Comparison of ENCODE assay signal across 10 cellular contexts in genomic region chr13:98528663-98529064, GRCh38.
A peak's percentile ranks its signal among the peaks of the same experiment; 100 is the strongest.
DNase-seq lines count a peak whose midpoint lies in the region; ATAC-seq and TF ChIP-seq lines count a peak whose summit lies in the region.
"Had no signal": no experiment of that assay in that cellular context is flagged by ENCODE, and none has a peak within 500 bp of the region (broad histone marks: within the 10 kb centered on the region; RNA-seq: fewer than 3 reads in every experiment).

No MANE protein-coding gene starts in this region.

- TF ChIP-seq CTCF in astrocyte of the cerebellum (IDR thresholded peaks at IDR 0.05; ENCODE audit: low read depth, low read length, missing control alignments), result no peak

- ATAC-seq in GM18907 (IDR thresholded peaks at IDR 0.05; ENCODE audit: unreplicated experiment), result peak; percentile 27
- ATAC-seq in HG03460 (IDR thresholded peaks at IDR 0.05; ENCODE audit: unreplicated experiment), result no peak

- DNase-seq in AG20443 (ENCODE audit: low spot score) (peak; percentile 89), astrocyte of the cerebellum (ENCODE audit: low read depth) (peak; percentile 36), medulla oblongata (ENCODE audit: extremely low spot score) (peak; percentile 45), NCI-H2171 treated with DMSO at 0.1 percent for 48 hours (lab: John Stamatoyannopoulos, UW) (no peak), germinal center (ENCODE audit: low spot score) (no peak), SKM-1 treated with dmso at 0.1 percent for 144 hours (lab: John Stamatoyannopoulos, UW; ENCODE audit: unreplicated experiment) (no peak)
- DNase-seq: activated naive CD8-positive, alpha-beta T cell treated with anti-CD3 and anti-CD28 coated beads, Interleukin-2, amount 10 ng/mL, durations not matched to agents 7 days and 5 days; H7 had no signal

- H3K4me3 ChIP-seq in astrocyte of the cerebellum (ENCODE audit: low read depth, low read length), result no peak overlapping the region

- in situ Hi-C loops in astrocyte of the cerebellum (cut with HindIII; ENCODE audit: low sequenced_read_pairs), result no loop called here

Comparison
In these comparisons a context has a peak if more than half of its experiments do, and no peak if none do; other contexts are left out.
1. DNase-seq: peak in AG20443 (single experiment), astrocyte of the cerebellum (single experiment) and medulla oblongata (single experiment); none in NCI-H2171 treated with DMSO at 0.1 percent for 48 hours (single experiment), germinal center (single experiment) and SKM-1 treated with dmso at 0.1 percent for 144 hours (single experiment).